Comparison of ENCODE assay signal across 1 cellular context in genomic region chr19:38849147-38849745, GRCh38.
TF ChIP-seq lines count a peak whose summit lies in the region.

No MANE protein-coding gene starts in this region.

TF ChIP-seq in HEK293, 187 proteins besides CTCF, POLR2A, EP300 and RAD21 (continued from another document):
- TF ChIP-seq HIC1 (tag by site-specific recombination; IDR thresholded peaks at IDR 0.05) (peak; percentile 58; the same call in 1 of the 2 replicates), IKZF3 (tag by site-specific recombination; IDR thresholded peaks at IDR 0.05) (peak; percentile 76; the same call in 1 of the 2 replicates), MZF1 (tag by site-specific recombination; IDR thresholded peaks at IDR 0.05; ENCODE audit: borderline replicate concordance) (peak; percentile 85), ZSCAN5A (tag by site-specific recombination; IDR thresholded peaks at IDR 0.05) (peak; percentile 96), ZBTB20 (tag by site-specific recombination; IDR thresholded peaks at IDR 0.05) (0 out of 2 replicates have a peak, but pooled peaks have one; percentile 36)
TF ChIP-seq in HEK293: peak in this region for 58.
